Comparison of ENCODE assay signal across 9 cellular contexts in genomic region chr6:143806282-143807102, GRCh38. TPM values are rescaled to one million over a fixed set of nuclear protein-coding genes. Genes with fewer than 3 reads are reported as not detected.
DNase-seq lines count a peak whose midpoint lies in the region; ATAC-seq, FAIRE-seq and TF ChIP-seq lines count a peak whose summit lies in the region.
"Had no signal": no experiment of that assay in that cellular context is flagged by ENCODE, and none has a peak within 500 bp of the region (broad histone marks: within the 10 kb centered on the region; RNA-seq: fewer than 3 reads in every experiment).

No MANE protein-coding gene starts in this region.

- no peak for TF ChIP-seq RAD21 in HepG2 (CRISPR knock-in tag; IDR thresholded peaks at IDR 0.05)

- BruUV-seq in HepG2 (replicated peaks; lab: Mats Ljungman, UMichigan) = no TSS peak

- H3K9me3 Mint-ChIP-seq in activated CD4-positive, alpha-beta T cell treated with anti-CD3 and anti-CD28 coated beads, Interleukin-2, amount 10 ng/mL, durations not matched to agents 7 days and 5 days = peaks cover 2% of the 10 kb centered on the region
- H3K9me3 Mint-ChIP-seq in type B pancreatic cell = no peaks in the 10 kb centered on the region

- no peak overlapping the region for H3K4me3 ChIP-seq in epithelial cell of esophagus (ENCODE audit: low read length)
- no peak overlapping the region for H3K4me3 ChIP-seq in HepG2 (replicated peaks in 1 of 3; ENCODE audit: insufficient read depth in 1 of 3, low read depth in 2 of 3, low read length in 3 of 3)
- H3K4me3 ChIP-seq: SK-N-MC had no signal

- no peaks in the 10 kb centered on the region for H3K27me3 Mint-ChIP-seq in activated CD4-positive, alpha-beta T cell treated with anti-CD3 and anti-CD28 coated beads, Interleukin-2, amount 10 ng/mL, durations not matched to agents 7 days and 5 days
- H3K27me3 Mint-ChIP-seq in type B pancreatic cell = no peaks in the 10 kb centered on the region

- intact Hi-C loops in HepG2 (cut with micrococcal nuclease; ENCODE audit: unreplicated experiment) = no loop called here

- peak; percentile 47 for ATAC-seq in HG02870 (IDR thresholded peaks at IDR 0.05; ENCODE audit: unreplicated experiment)
- no peak for ATAC-seq in HepG2
- no peak for ATAC-seq in HG03139 (IDR thresholded peaks at IDR 0.05; ENCODE audit: unreplicated experiment)

- H3K4me3 Mint-ChIP-seq in activated CD4-positive, alpha-beta T cell treated with anti-CD3 and anti-CD28 coated beads, Interleukin-2, amount 10 ng/mL, durations not matched to agents 7 days and 5 days = no peak overlapping the region
- H3K4me3 Mint-ChIP-seq in type B pancreatic cell = no peak overlapping the region

- WGBS in HepG2 (ENCODE audit: low lambda C conversion rate) = 98% methylated on average over 8 of the region's 8 CpGs

- peak; percentile 23 for DNase-seq in activated CD4-positive, alpha-beta T cell treated with anti-CD3 and anti-CD28 coated beads, Interleukin-2, amount 10 ng/mL, durations not matched to agents 7 days and 5 days
- peak; percentile 18 for DNase-seq in epithelial cell of esophagus (ENCODE audit: low read depth)
- DNase-seq in stimulated activated CD8-positive, alpha-beta memory T cell treated with anti-CD3 and anti-CD28 coated beads, Interleukin-12 subunit alpha, Interleukin-12 subunit beta, amount 100 ng/mL, for 24 hours (ENCODE audit: extremely low read depth) = peak; percentile 44
- no peak for DNase-seq in HepG2 (ENCODE audit: low spot score)
- no peak for DNase-seq in type B pancreatic cell (ENCODE audit: extremely low spot score, unreplicated experiment)
- no peak for DNase-seq in retina

- no peaks in the 10 kb centered on the region for H3K27me3 ChIP-seq in HepG2 (ENCODE audit: control insufficient read depth in 1 of 2, insufficient read depth in 2 of 2, low read length in 2 of 2)

- H3K4me1 ChIP-seq in HepG2 (ENCODE audit: insufficient read depth, low read length) = no peaks in the 10 kb centered on the region

- no peaks in the 10 kb centered on the region for H3K9me3 ChIP-seq in HepG2 (ENCODE audit: low read length)

- H3K79me2 ChIP-seq in HepG2 (ENCODE audit: insufficient read depth, low read length) = no peaks in the 10 kb centered on the region

- no peak overlapping the region for H3K27ac Mint-ChIP-seq in activated CD4-positive, alpha-beta T cell treated with anti-CD3 and anti-CD28 coated beads, Interleukin-2, amount 10 ng/mL, durations not matched to agents 7 days and 5 days
- no peak overlapping the region for H3K27ac Mint-ChIP-seq in type B pancreatic cell

- CTCF ChIA-PET in activated CD4-positive, alpha-beta T cell treated with anti-CD3 and anti-CD28 coated beads, Interleukin-2, amount 10 ng/mL, durations not matched to agents 7 days and 5 days (lab: Charles Lee) = interaction anchor here (0.6 to 2.6 kb wide), 3 partner anchors 13 to 37 kb away, joined by 3 to 8 read pairs (median 3); partner anchors contain the start of gene LTV1
- CTCF ChIA-PET in HepG2 (lab: Yijun Ruan, JAX; ENCODE audit: low intra/inter-chr PET ratio, low total read pairs) = no interaction called here

- H2AFZ ChIP-seq in HepG2 (ENCODE audit: low read length) = no peak overlapping the region

- no peak for TF ChIP-seq CTCF in epithelial cell of esophagus (IDR thresholded peaks at IDR 0.05; ENCODE audit: insufficient read depth, low read depth, low read length, missing control alignments)
- no peak for TF ChIP-seq CTCF in HepG2 (CRISPR knock-in tag; IDR thresholded peaks at IDR 0.05)
- no peak for TF ChIP-seq CTCF in type B pancreatic cell (conservative IDR thresholded peaks at IDR 0.05)

- no peak for FAIRE-seq in HepG2 (lab: Jason Lieb, UNC)

- H3K27ac ChIP-seq in HepG2 (ENCODE audit: extremely low read length, insufficient read depth, low read length) = no peak overlapping the region
- H3K27ac ChIP-seq: SK-N-MC had no signal

- H3K36me3 Mint-ChIP-seq in activated CD4-positive, alpha-beta T cell treated with anti-CD3 and anti-CD28 coated beads, Interleukin-2, amount 10 ng/mL, durations not matched to agents 7 days and 5 days (ENCODE audit: low read depth) = peaks cover 22% of the 10 kb centered on the region
- peaks cover 23% of the 10 kb centered on the region for H3K36me3 Mint-ChIP-seq in type B pancreatic cell

- H4K20me1 ChIP-seq in HepG2 (ENCODE audit: insufficient read depth, low read length) = no peaks in the 10 kb centered on the region

- H3K9ac ChIP-seq in HepG2 (ENCODE audit: insufficient read depth, low read depth, low read length) = no peak overlapping the region

- peaks cover 7 to 16% of the 10 kb centered on the region in 2 experiments; a peak in 4 of 5 replicates for H3K36me3 ChIP-seq in HepG2 (replicated peaks in 1 of 2; ENCODE audit: control insufficient read depth in 1 of 2, insufficient read depth in 2 of 2, low read length in 2 of 2)

- in situ Hi-C loops in HepG2 (cut with HindIII; ENCODE audit: extremely low pct_ligation_motif_present, low pct_unique_long_range_greater_than_20kb) = no loop called here

- H3K4me2 ChIP-seq in HepG2 (ENCODE audit: low read depth, low read length) = no peak overlapping the region

- POLR2A ChIA-PET in activated CD4-positive, alpha-beta T cell treated with anti-CD3 and anti-CD28 coated beads, Interleukin-2, amount 10 ng/mL, durations not matched to agents 7 days and 5 days (lab: Charles Lee) = no interaction called here
- POLR2A ChIA-PET in HepG2 (lab: Yijun Ruan, JAX) = no interaction called here

- peaks cover 8% of the 10 kb centered on the region for H3K4me1 Mint-ChIP-seq in activated CD4-positive, alpha-beta T cell treated with anti-CD3 and anti-CD28 coated beads, Interleukin-2, amount 10 ng/mL, durations not matched to agents 7 days and 5 days
- no peaks in the 10 kb centered on the region for H3K4me1 Mint-ChIP-seq in type B pancreatic cell (ENCODE audit: unreplicated experiment)

- TF ChIP-seq POLR2A in HepG2 (IDR thresholded peaks at IDR 0.05; ENCODE audit: insufficient read depth in 1 of 2, low read depth in 2 of 2, low read length in 2 of 2) = no peak

- TF ChIP-seq EP300 in HepG2 (IDR thresholded peaks at IDR 0.05; ENCODE audit: low read depth in 2 of 2, low read length in 2 of 2) = no peak
- no peak for TF ChIP-seq EP300 in HepG2 (CRISPR knock-in tag; IDR thresholded peaks at IDR 0.05; ENCODE audit: borderline replicate concordance)

TF ChIP-seq in HepG2, 621 proteins besides CTCF, POLR2A, EP300 and RAD21 (continues in another document):
- TF ChIP-seq RBFOX2 (IDR thresholded peaks at IDR 0.05; ENCODE audit: low read depth, low read length) = no peak

RNA-seq across cellular contexts. Expression of gene LTV1, which starts 36.6 kb away (rescaled TPM):
- 10 to 100 TPM; 23.7 to 25.1 TPM for total RNA-seq in activated CD4-positive, alpha-beta T cell treated with anti-CD3 and anti-CD28 coated beads, Interleukin-2, amount 10 ng/mL, durations not matched to agents 7 days and 5 days
- total RNA-seq in HepG2 (2016; rRNA removed; fragmentation: Illumina TruSeq; extraction: Trizol) (85.8 and 122 TPM in 2 replicates), type B pancreatic cell (ENCODE audit: low replicate concordance) (18.7 and 24.2 TPM in 2 replicates)
- total RNA-seq in HepG2 (2016; cell fraction: cytosol; rRNA removed; fragmentation: Illumina TruSeq; extraction: Trizol; ENCODE audit: low read depth) = 15.6 and 17.4 TPM in 2 replicates
- total RNA-seq in HepG2 (2016; cell fraction: insoluble cytoplasmic fraction; rRNA removed; fragmentation: Illumina TruSeq; extraction: Trizol) = 84.4 and 118 TPM in 2 replicates
- total RNA-seq in HepG2 (2016; cell fraction: membrane; rRNA removed; fragmentation: Illumina TruSeq; extraction: Trizol) = 31.8 and 36.3 TPM in 2 replicates
- 69.7 and 73.2 TPM in 2 replicates for total RNA-seq in HepG2 (2016; cell fraction: nucleus; rRNA removed; fragmentation: Illumina TruSeq; extraction: Trizol)
- polyA plus RNA-seq in HepG2 (2011; rRNA removed) = 15.9 and 21.1 TPM in 2 replicates
- polyA plus RNA-seq in HepG2 (2011; cell fraction: cytosol; rRNA removed) = 6.1 and 9.5 TPM in 2 replicates
- 21.7 and 25.4 TPM in 2 replicates for polyA plus RNA-seq in HepG2 (2011; cell fraction: nucleus; rRNA removed)
- polyA plus RNA-seq in HepG2 (2012) = 32.5 and 45.9 TPM in 2 replicates
- polyA plus RNA-seq in HepG2 (2016; cell fraction: cytosol; fragmentation: Illumina TruSeq; extraction: Trizol; ENCODE audit: low read depth) = 12.9 and 13.2 TPM in 2 replicates
- 129 and 141 TPM in 2 replicates for polyA plus RNA-seq in HepG2 (2016; cell fraction: insoluble cytoplasmic fraction; fragmentation: Illumina TruSeq; extraction: Trizol; ENCODE audit: low read depth)
- 19.2 and 19.9 TPM in 2 replicates for polyA plus RNA-seq in HepG2 (2016; cell fraction: membrane; fragmentation: Illumina TruSeq; extraction: Trizol; ENCODE audit: low read depth)
- polyA plus RNA-seq in HepG2 (2016; cell fraction: nucleus; fragmentation: Illumina TruSeq; extraction: Trizol; ENCODE audit: insufficient read depth, low read depth) = 128 and 133 TPM in 2 replicates
- 2.3 and 2.5 TPM in 2 replicates for polyA minus RNA-seq in HepG2 (2011; rRNA and poly(A)+ RNA removed; ENCODE audit: low replicate concordance)
- polyA minus RNA-seq in HepG2 (2011; cell fraction: cytosol; rRNA and poly(A)+ RNA removed) = 8.6 and 9.2 TPM in 2 replicates
- polyA minus RNA-seq in HepG2 (2011; cell fraction: nucleus; rRNA and poly(A)+ RNA removed) = 37.7 and 42.4 TPM in 2 replicates

RNA-seq across cellular contexts. Expression of gene ZC2HC1B, which starts 57.8 kb away (rescaled TPM):
- not detected for total RNA-seq in activated CD4-positive, alpha-beta T cell treated with anti-CD3 and anti-CD28 coated beads, Interleukin-2, amount 10 ng/mL, durations not matched to agents 7 days and 5 days
- total RNA-seq in HepG2 (2016; rRNA removed; fragmentation: Illumina TruSeq; extraction: Trizol) = not detected in 2 replicates
- total RNA-seq in HepG2 (2016; cell fraction: cytosol; rRNA removed; fragmentation: Illumina TruSeq; extraction: Trizol; ENCODE audit: low read depth) = not detected in 2 replicates
- total RNA-seq in HepG2 (2016; cell fraction: insoluble cytoplasmic fraction; rRNA removed; fragmentation: Illumina TruSeq; extraction: Trizol) = not detected in 2 replicates
- not detected in 2 replicates for total RNA-seq in HepG2 (2016; cell fraction: membrane; rRNA removed; fragmentation: Illumina TruSeq; extraction: Trizol)
- not detected in 2 replicates for total RNA-seq in HepG2 (2016; cell fraction: nucleus; rRNA removed; fragmentation: Illumina TruSeq; extraction: Trizol)
- polyA plus RNA-seq in HepG2 (2011; rRNA removed) = not detected in 2 replicates
- polyA plus RNA-seq in HepG2 (2011; cell fraction: cytosol; rRNA removed) = not detected in 2 replicates
- polyA plus RNA-seq in HepG2 (2011; cell fraction: nucleus; rRNA removed) = not detected in 2 replicates
- polyA plus RNA-seq in HepG2 (2012) = not detected in 2 replicates
- not detected in 2 replicates for polyA plus RNA-seq in HepG2 (2016; cell fraction: cytosol; fragmentation: Illumina TruSeq; extraction: Trizol; ENCODE audit: low read depth)
- polyA plus RNA-seq in HepG2 (2016; cell fraction: insoluble cytoplasmic fraction; fragmentation: Illumina TruSeq; extraction: Trizol; ENCODE audit: low read depth) = not detected in 2 replicates
- polyA plus RNA-seq in HepG2 (2016; cell fraction: membrane; fragmentation: Illumina TruSeq; extraction: Trizol; ENCODE audit: low read depth) = not detected in 2 replicates
- polyA plus RNA-seq in HepG2 (2016; cell fraction: nucleus; fragmentation: Illumina TruSeq; extraction: Trizol; ENCODE audit: insufficient read depth, low read depth) = not detected in 2 replicates
- not detected in 2 replicates for polyA minus RNA-seq in HepG2 (2011; rRNA and poly(A)+ RNA removed; ENCODE audit: low replicate concordance)
- polyA minus RNA-seq in HepG2 (2011; cell fraction: cytosol; rRNA and poly(A)+ RNA removed) = not detected in 2 replicates
- not detected in 2 replicates for polyA minus RNA-seq in HepG2 (2011; cell fraction: nucleus; rRNA and poly(A)+ RNA removed)
- 0.34 TPM in 1 of 2 replicates, not detected in the other for total RNA-seq in type B pancreatic cell (ENCODE audit: low replicate concordance)

Comparison
In these comparisons a context has a peak if more than half of its experiments do, and no peak if none do; other contexts are left out.
1. DNase-seq: peak in activated CD4-positive, alpha-beta T cell treated with anti-CD3 and anti-CD28 coated beads, Interleukin-2, amount 10 ng/mL, durations not matched to agents 7 days and 5 days (single experiment), epithelial cell of esophagus (single experiment) and stimulated activated CD8-positive, alpha-beta memory T cell treated with anti-CD3 and anti-CD28 coated beads, Interleukin-12 subunit alpha, Interleukin-12 subunit beta, amount 100 ng/mL, for 24 hours (single experiment); none in HepG2 (single experiment), type B pancreatic cell (single experiment) and retina (single experiment).